ENCODE assay signal across 11 cellular contexts in the genomic region with DNA sequence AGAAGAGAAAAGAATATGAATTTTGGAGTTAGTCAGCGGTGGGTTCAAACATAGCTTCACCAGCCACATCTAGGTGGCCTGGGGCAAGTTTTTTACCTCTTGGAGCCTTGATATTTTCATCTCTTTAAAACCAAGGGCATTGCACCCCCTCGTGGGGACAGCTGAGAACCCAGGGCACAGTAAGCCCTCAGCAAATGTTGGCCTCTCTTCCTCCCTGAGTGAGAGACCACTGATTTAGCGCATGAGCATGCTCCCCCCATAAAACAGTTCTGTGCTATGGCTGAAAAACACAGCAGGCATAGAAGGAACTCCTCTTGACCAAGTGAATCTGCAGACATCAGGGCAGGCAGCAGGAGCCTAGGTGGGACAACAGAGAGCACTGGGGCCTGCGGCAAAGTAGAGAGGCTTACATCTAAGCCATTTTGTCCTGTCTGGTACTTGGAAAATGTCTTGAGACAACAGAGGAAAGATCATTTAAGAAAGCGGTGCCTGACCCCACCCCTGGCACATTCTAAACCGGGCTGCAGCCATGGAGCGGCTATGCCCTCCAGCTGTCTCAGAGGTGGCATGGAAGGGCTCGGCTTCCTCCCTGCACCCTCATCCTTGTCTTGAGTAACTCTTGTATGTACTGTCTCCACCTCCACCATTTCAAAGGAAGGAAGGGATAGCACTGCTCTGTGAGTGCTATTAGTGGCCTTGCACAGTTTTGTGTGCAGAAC.
DNase-seq lines count a peak whose midpoint lies in the region; ATAC-seq and TF ChIP-seq lines count a peak whose summit lies in the region.
"Had no signal": no experiment of that assay in that cellular context is flagged by ENCODE, and none has a peak within 500 bp of the region (broad histone marks: within the 10 kb centered on the region; RNA-seq: fewer than 3 reads in every experiment).

No MANE protein-coding gene starts in this region.

- H3K27me3 Mint-ChIP-seq in HFFc6 (ENCODE audit: insufficient read depth) = no peaks in the 10 kb centered on the region; the same call in 1 of the 2 replicates

- H3K9ac ChIP-seq in OCI-LY3 (ENCODE audit: low read length) = no peak overlapping the region
- H3K9ac ChIP-seq: GM23248 had no signal

- DNase-seq in ELF-1 (ENCODE audit: low read depth, low spot score) (peak; percentile 52), epithelial cell of proximal tubule (ENCODE audit: low read depth) (no peak), HFFc6 (no peak), GM20000 (ENCODE audit: low spot score) (no peak)
- DNase-seq: activated naive CD4-positive, alpha-beta T cell treated with Interleukin-2 at 50 U/mL for 16 hours; GF-D8; GM23248 had no signal

- H4K20me1 ChIP-seq in OCI-LY3 (ENCODE audit: insufficient read depth, low read length) = no peaks in the 10 kb centered on the region

- H3K4me3 ChIP-seq in OCI-LY3 (ENCODE audit: low read length) (no peak overlapping the region), epithelial cell of proximal tubule (ENCODE audit: low read depth, low read length) (no peak overlapping the region), gastroesophageal sphincter (no peak overlapping the region)
- H3K4me3 ChIP-seq: GM23248 had no signal

- no peak overlapping the region for H3K27ac ChIP-seq in 22Rv1
- no peak overlapping the region for H3K27ac ChIP-seq in OCI-LY3 (ENCODE audit: low read length)
- no peak overlapping the region for H3K27ac ChIP-seq in gastroesophageal sphincter
- H3K27ac ChIP-seq: GM23248 had no signal

- H3K36me3 Mint-ChIP-seq in HFFc6 (ENCODE audit: low read depth) = peaks cover 57% of the 10 kb centered on the region

- no peak overlapping the region for H3K4me2 ChIP-seq in OCI-LY3 (ENCODE audit: low read length)

- no peak overlapping the region; the same call in 1 of the 2 replicates for H3K27ac Mint-ChIP-seq in HFFc6

- no peak for TF ChIP-seq POLR2A in gastroesophageal sphincter (IDR thresholded peaks at IDR 0.05)

- no peak overlapping the region for H2AFZ ChIP-seq in OCI-LY3 (ENCODE audit: low read depth, low read length)
- H2AFZ ChIP-seq: GM23248 had no signal

- H3K9me3 Mint-ChIP-seq in HFFc6 = peaks cover 20% of the 10 kb centered on the region

- H3K9me3 ChIP-seq in OCI-LY3 (ENCODE audit: insufficient read depth, low read length) (peaks cover 5% of the 10 kb centered on the region; the same call in 1 of the 2 replicates), gastroesophageal sphincter (peaks cover 0 to 23% (median 2%) of the 10 kb centered on the region in 3 donors)

- 74 to 87% methylated on average over 3 of the region's 8 CpGs for WGBS in gastroesophageal sphincter (ENCODE audit: low coverage in 1 of 2), 2 donors

- no peak for ATAC-seq in HG02870 (IDR thresholded peaks at IDR 0.05; ENCODE audit: unreplicated experiment)
- no peak for ATAC-seq in gastroesophageal sphincter

- TF ChIP-seq CTCF in 22Rv1 (IDR thresholded peaks at IDR 0.05) (peak; percentile 20), OCI-LY3 (IDR thresholded peaks at IDR 0.05; ENCODE audit: low read depth, low read length) (peak; percentile 44), epithelial cell of proximal tubule (conservative IDR thresholded peaks at IDR 0.05; ENCODE audit: low read depth, low read length) (peak; percentile 33), gastroesophageal sphincter (IDR thresholded peaks at IDR 0.05) (no peak), HFFc6 (IDR thresholded peaks at IDR 0.05) (no peak), GM20000 (IDR thresholded peaks at IDR 0.05; ENCODE audit: extremely low read depth, missing control alignments) (no peak)

- H3K4me1 ChIP-seq in OCI-LY3 (ENCODE audit: low read length) = peaks cover 17% of the 10 kb centered on the region
- H3K4me1 ChIP-seq in gastroesophageal sphincter = no peaks in the 10 kb centered on the region

- H3K4me1 Mint-ChIP-seq in HFFc6 (ENCODE audit: low read depth) = peaks cover 89% of the 10 kb centered on the region

- H3K36me3 ChIP-seq in OCI-LY3 (replicated peaks; ENCODE audit: low read depth, low read length) (no peaks in the 10 kb centered on the region), gastroesophageal sphincter (no peaks in the 10 kb centered on the region)

- H3K4me3 Mint-ChIP-seq in HFFc6 = no peak overlapping the region

- no peak for TF ChIP-seq EP300 in gastroesophageal sphincter (IDR thresholded peaks at IDR 0.05)

- H3K79me2 ChIP-seq in OCI-LY3 (ENCODE audit: low read length) = no peaks in the 10 kb centered on the region

- H3K27me3 ChIP-seq in OCI-LY3 (ENCODE audit: low read depth, low read length) (no peaks in the 10 kb centered on the region), gastroesophageal sphincter (no peaks in the 10 kb centered on the region)

Comparison
In these comparisons a context has a peak if more than half of its experiments do, and no peak if none do; other contexts are left out.
1. CTCF ChIP-seq: peak in 22Rv1 (single experiment), OCI-LY3 (single experiment) and epithelial cell of proximal tubule (single experiment); none in gastroesophageal sphincter (0 of 4), HFFc6 (single experiment) and GM20000 (single experiment).